In the genomic region with DNA sequence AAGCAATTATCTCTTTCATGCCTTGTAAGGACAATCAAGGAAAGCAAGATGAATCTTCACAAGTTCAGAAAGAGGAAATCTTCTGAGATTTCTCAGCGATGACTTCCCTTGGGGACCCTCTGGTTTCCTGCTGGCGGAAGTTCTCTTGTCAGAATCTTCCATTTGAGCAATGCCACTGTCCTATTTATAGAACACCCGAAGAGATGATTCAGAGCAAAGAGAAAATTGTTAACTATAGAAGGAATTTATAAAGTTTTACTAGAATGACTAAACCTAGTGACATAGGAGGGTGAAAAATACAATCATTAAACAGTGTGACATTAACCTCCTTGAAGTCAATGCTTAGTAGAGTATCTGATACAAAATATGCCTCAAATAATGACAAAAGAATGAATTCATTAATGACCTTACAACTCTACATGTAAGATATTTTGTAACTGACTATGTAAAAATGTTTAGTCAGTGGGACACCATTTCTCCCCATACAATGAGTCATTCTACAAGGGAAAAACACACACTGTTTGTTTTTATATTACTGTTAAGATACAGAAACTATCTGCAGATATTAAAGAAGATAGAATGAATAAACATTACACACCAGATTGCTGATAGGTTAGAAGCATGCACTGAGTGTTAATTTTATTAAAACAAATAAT, we compare ENCODE assay signal across 1 cellular context.
A peak's percentile ranks its signal among the peaks of the same experiment; 100 is the strongest.
TF ChIP-seq lines count a peak whose summit lies in the region.

No MANE protein-coding gene starts in this region.

TF ChIP-seq in K562, 482 proteins besides CTCF, POLR2A, EP300 and RAD21 (continued from another document):
- TF ChIP-seq, protein P1, sequence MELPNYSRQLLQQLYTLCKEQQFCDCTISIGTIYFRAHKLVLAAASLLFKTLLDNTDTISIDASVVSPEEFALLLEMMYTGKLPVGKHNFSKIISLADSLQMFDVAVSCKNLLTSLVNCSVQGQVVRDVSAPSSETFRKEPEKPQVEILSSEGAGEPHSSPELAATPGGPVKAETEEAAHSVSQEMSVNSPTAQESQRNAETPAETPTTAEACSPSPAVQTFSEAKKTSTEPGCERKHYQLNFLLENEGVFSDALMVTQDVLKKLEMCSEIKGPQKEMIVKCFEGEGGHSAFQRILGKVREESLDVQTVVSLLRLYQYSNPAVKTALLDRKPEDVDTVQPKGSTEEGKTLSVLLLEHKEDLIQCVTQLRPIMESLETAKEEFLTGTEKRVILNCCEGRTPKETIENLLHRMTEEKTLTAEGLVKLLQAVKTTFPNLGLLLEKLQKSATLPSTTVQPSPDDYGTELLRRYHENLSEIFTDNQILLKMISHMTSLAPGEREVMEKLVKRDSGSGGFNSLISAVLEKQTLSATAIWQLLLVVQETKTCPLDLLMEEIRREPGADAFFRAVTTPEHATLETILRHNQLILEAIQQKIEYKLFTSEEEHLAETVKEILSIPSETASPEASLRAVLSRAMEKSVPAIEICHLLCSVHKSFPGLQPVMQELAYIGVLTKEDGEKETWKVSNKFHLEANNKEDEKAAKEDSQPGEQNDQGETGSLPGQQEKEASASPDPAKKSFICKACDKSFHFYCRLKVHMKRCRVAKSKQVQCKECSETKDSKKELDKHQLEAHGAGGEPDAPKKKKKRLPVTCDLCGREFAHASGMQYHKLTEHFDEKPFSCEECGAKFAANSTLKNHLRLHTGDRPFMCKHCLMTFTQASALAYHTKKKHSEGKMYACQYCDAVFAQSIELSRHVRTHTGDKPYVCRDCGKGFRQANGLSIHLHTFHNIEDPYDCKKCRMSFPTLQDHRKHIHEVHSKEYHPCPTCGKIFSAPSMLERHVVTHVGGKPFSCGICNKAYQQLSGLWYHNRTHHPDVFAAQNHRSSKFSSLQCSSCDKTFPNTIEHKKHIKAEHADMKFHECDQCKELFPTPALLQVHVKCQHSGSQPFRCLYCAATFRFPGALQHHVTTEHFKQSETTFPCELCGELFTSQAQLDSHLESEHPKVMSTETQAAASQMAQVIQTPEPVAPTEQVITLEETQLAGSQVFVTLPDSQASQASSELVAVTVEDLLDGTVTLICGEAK (IDR thresholded peaks at IDR 0.05), result peak; percentile 70
- TF ChIP-seq, protein P1 (CRISPR knock-in tag; IDR thresholded peaks at IDR 0.05), result no peak
- no peak for TF ChIP-seq CREB1 (IDR thresholded peaks at IDR 0.05)
- no peak for TF ChIP-seq CREB1 (CRISPR knock-in tag; IDR thresholded peaks at IDR 0.05)
- no peak for TF ChIP-seq IFI16 (CRISPR knock-in tag; IDR thresholded peaks at IDR 0.05)
- TF ChIP-seq MEF2A (IDR thresholded peaks at IDR 0.05; ENCODE audit: control insufficient read depth, low read depth, low read length), result peak; percentile 40; the same call in 1 of the 2 replicates
- no peak for TF ChIP-seq HIVEP1 (CRISPR knock-in tag; IDR thresholded peaks at IDR 0.05)
- TF ChIP-seq, protein P2, sequence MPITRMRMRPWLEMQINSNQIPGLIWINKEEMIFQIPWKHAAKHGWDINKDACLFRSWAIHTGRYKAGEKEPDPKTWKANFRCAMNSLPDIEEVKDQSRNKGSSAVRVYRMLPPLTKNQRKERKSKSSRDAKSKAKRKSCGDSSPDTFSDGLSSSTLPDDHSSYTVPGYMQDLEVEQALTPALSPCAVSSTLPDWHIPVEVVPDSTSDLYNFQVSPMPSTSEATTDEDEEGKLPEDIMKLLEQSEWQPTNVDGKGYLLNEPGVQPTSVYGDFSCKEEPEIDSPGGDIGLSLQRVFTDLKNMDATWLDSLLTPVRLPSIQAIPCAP (CRISPR knock-in tag; IDR thresholded peaks at IDR 0.05; ENCODE audit: borderline replicate concordance), result no peak
- no peak for TF ChIP-seq ZNF696 (CRISPR knock-in tag; conservative IDR thresholded peaks at IDR 0.05)
- no peak for TF ChIP-seq SP2 (IDR thresholded peaks at IDR 0.05; ENCODE audit: extremely low read depth, low read depth, low read length, poor library complexity, severe bottlenecking)
TF ChIP-seq in K562: peak in this region for 3.
